Comparison of ENCODE assay signal across 8 cellular contexts in the genomic region with DNA sequence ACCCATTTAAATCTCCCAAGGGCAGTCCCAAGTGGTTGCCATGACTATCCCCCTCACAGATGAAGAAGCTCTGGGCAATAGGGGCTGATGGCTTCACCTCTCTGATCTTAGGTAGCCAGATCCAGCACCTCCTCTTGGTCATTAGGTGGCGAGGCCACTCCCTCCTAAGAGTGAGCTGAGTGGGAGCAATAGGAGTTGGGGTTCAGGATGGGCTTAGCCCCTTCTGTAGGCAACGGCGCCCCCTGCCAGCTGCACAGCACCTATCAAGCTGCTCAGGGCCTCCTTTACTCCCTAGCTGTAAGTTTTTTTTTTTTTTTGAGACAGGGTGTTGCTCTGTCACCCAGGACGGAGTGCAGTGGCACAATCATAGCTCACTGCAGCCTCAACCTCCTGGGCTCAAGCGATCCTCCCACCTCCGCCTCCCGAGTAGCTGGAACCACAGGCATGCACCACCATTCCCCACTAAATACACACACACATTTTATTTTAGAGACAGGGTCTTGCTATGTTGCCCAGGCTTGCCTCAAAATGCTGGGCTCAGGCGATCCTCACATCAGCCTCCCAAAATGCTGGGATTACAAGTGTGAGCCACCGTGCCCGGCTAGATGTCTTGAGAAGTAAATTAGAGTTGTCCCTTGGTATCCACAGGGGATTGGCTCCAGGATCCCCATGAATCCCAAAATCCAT. TPM values are rescaled to one million over a fixed set of nuclear protein-coding genes. Genes with fewer than 3 reads are reported as not detected.
DNase-seq lines count a peak whose midpoint lies in the region; ATAC-seq and TF ChIP-seq lines count a peak whose summit lies in the region.

No MANE protein-coding gene starts in this region.

- H3K27me3 ChIP-seq in heart left ventricle = peaks cover 0 to 24% (median 0%) of the 10 kb centered on the region in 9 donors
- H3K27me3 ChIP-seq in esophagus squamous epithelium = peaks cover 0 to 21% (median 0%) of the 10 kb centered on the region in 4 donors
- H3K27me3 ChIP-seq in thyroid gland = no peaks in the 10 kb centered on the region

- peaks cover 4 to 62% (median 37%) of the 10 kb centered on the region in 12 donors for H3K4me1 ChIP-seq in heart left ventricle
- peaks cover 35 to 97% (median 41%) of the 10 kb centered on the region in 3 donors for H3K4me1 ChIP-seq in esophagus squamous epithelium
- peaks cover 31 to 54% of the 10 kb centered on the region in 2 donors for H3K4me1 ChIP-seq in thyroid gland

- TF ChIP-seq CTCF in heart left ventricle (IDR thresholded peaks at IDR 0.05) = peak in 10 of 12 donors; percentile 15 to 57 (median 36)
- TF ChIP-seq CTCF in esophagus squamous epithelium (IDR thresholded peaks at IDR 0.05) = peak in 5 of 6 experiments; percentile 14 to 55 (median 29)
- peak in 4 of 6 experiments; percentile 25 to 54 (median 42) for TF ChIP-seq CTCF in thyroid gland (IDR thresholded peaks at IDR 0.05)

- no peak for TF ChIP-seq POLR2A in heart left ventricle (IDR thresholded peaks at IDR 0.05)
- TF ChIP-seq POLR2A in esophagus squamous epithelium (IDR thresholded peaks at IDR 0.05) = no peak
- no peak for TF ChIP-seq POLR2A in thyroid gland (IDR thresholded peaks at IDR 0.05)

- 71 to 74% (median 72%) methylated on average over 10 of the region's 10 CpGs for WGBS in heart left ventricle, 4 donors
- 77 to 79% methylated on average over 10 of the region's 10 CpGs for WGBS in esophagus squamous epithelium, 2 donors
- WGBS in thyroid gland, 2 donors = 70 to 81% methylated on average over 10 of the region's 10 CpGs

- ATAC-seq in heart left ventricle = no peak
- ATAC-seq in SK-N-SH treated with all-trans-retinoic acid at 6 μM for 48 hours = peak; percentile 44

- H3K9me3 ChIP-seq in heart left ventricle (no peaks in the 10 kb centered on the region), esophagus squamous epithelium (no peaks in the 10 kb centered on the region), thyroid gland (no peaks in the 10 kb centered on the region)

- H3K36me3 ChIP-seq in heart left ventricle = peaks cover 0 to 25% (median 10%) of the 10 kb centered on the region in 9 donors
- peaks cover 0 to 19% (median 0%) of the 10 kb centered on the region in 3 donors for H3K36me3 ChIP-seq in esophagus squamous epithelium
- H3K36me3 ChIP-seq in thyroid gland = no peaks in the 10 kb centered on the region

- intact Hi-C loops in heart left ventricle (cut with DNase I) = loop anchor here in 1 of 10 donors (1.0 kb wide), 1 partner anchor 32 kb away; no protein-coding TSS in a partner anchor
- intact Hi-C loops in cardiac septum (cut with DNase I) = no loop called here
- intact Hi-C loops in esophagus squamous epithelium (cut with DNase I) = no loop called here
- intact Hi-C loops in thyroid gland (cut with DNase I) = loop anchor here (2.0 kb wide), 1 partner anchor 34 kb away; no protein-coding TSS in a partner anchor

- H3K27ac ChIP-seq in heart left ventricle (peak overlapping the region in 11 of 12 donors; percentile 41 to 99 (median 92)), esophagus squamous epithelium (peak overlapping the region; percentile 9 to 90 (median 47)), thyroid gland (peak overlapping the region in 2 of 3 donors; percentile 29 to 91)

- H3K4me3 ChIP-seq in heart left ventricle = no peak overlapping the region
- no peak overlapping the region for H3K4me3 ChIP-seq in esophagus squamous epithelium
- no peak overlapping the region for H3K4me3 ChIP-seq in thyroid gland (replicated peaks in 1 of 3)

- no peak for DNase-seq in heart left ventricle
- no peak for DNase-seq in cardiac septum (ENCODE audit: low spot score)
- no peak for DNase-seq in esophagus squamous epithelium (lab: John Stamatoyannopoulos, UW)
- peak; percentile 39 to 51 for DNase-seq in thyroid gland
- no peak for DNase-seq in NCI-H510A (lab: John Stamatoyannopoulos, UW)
- DNase-seq in stimulated activated naive CD4-positive, alpha-beta T cell treated with Interleukin-2 at 50 U/mL for 16 hours (lab: John Stamatoyannopoulos, UW) = no peak
- DNase-seq in NCI-H1105 treated with DMSO at 0.1 percent for 48 hours (lab: John Stamatoyannopoulos, UW) = no peak

TF ChIP-seq in SK-N-SH treated with all-trans-retinoic acid at 6 μM for 48 hours, 23 proteins besides CTCF, POLR2A, EP300 and RAD21 (continues in another document):
- TF ChIP-seq ZNF8 (CRISPR knock-in tag; IDR thresholded peaks at IDR 0.05) = no peak
- TF ChIP-seq ESRRG (CRISPR knock-in tag; IDR thresholded peaks at IDR 0.05) = no peak
- TF ChIP-seq ISL1 (CRISPR knock-in tag; IDR thresholded peaks at IDR 0.05) = no peak
- no peak for TF ChIP-seq ZC3H10 (CRISPR knock-in tag; IDR thresholded peaks at IDR 0.05)
- no peak for TF ChIP-seq TOX (CRISPR knock-in tag; IDR thresholded peaks at IDR 0.05; ENCODE audit: borderline replicate concordance)
- TF ChIP-seq CREB5 (CRISPR knock-in tag; IDR thresholded peaks at IDR 0.05; ENCODE audit: low read depth) = no peak
- TF ChIP-seq, protein P1, sequence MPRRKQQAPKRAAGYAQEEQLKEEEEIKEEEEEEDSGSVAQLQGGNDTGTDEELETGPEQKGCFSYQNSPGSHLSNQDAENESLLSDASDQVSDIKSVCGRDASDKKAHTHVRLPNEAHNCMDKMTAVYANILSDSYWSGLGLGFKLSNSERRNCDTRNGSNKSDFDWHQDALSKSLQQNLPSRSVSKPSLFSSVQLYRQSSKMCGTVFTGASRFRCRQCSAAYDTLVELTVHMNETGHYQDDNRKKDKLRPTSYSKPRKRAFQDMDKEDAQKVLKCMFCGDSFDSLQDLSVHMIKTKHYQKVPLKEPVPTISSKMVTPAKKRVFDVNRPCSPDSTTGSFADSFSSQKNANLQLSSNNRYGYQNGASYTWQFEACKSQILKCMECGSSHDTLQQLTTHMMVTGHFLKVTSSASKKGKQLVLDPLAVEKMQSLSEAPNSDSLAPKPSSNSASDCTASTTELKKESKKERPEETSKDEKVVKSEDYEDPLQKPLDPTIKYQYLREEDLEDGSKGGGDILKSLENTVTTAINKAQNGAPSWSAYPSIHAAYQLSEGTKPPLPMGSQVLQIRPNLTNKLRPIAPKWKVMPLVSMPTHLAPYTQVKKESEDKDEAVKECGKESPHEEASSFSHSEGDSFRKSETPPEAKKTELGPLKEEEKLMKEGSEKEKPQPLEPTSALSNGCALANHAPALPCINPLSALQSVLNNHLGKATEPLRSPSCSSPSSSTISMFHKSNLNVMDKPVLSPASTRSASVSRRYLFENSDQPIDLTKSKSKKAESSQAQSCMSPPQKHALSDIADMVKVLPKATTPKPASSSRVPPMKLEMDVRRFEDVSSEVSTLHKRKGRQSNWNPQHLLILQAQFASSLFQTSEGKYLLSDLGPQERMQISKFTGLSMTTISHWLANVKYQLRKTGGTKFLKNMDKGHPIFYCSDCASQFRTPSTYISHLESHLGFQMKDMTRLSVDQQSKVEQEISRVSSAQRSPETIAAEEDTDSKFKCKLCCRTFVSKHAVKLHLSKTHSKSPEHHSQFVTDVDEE (CRISPR knock-in tag; IDR thresholded peaks at IDR 0.05) = no peak
- no peak for TF ChIP-seq SNAI2 (CRISPR knock-in tag; IDR thresholded peaks at IDR 0.05)
- no peak for TF ChIP-seq CSRNP3 (CRISPR knock-in tag; IDR thresholded peaks at IDR 0.05)

RNA-seq across cellular contexts. Expression of gene RRAD, which starts 3.5 kb away (rescaled TPM):
- total RNA-seq in heart left ventricle (100 to 1,000 TPM in 7 of 9 donors, 10 to 100 TPM in 2; 57.5 to 298 (median 143) TPM), cardiac septum (245 TPM), esophagus squamous epithelium (100 to 1,000 TPM in 2 of 4 donors, 10 to 100 TPM in 2; 68.7 to 208 (median 129) TPM), thyroid gland (10 to 100 TPM in 3 of 4 donors, 1 to 10 TPM in 1; 6.1 to 15.6 (median 10.9) TPM)
- polyA plus RNA-seq in heart left ventricle = 100 to 1,000 TPM; 152 to 277 TPM

RNA-seq across cellular contexts. Expression of gene CIAO2B, which starts 5.4 kb away (rescaled TPM):
- total RNA-seq in heart left ventricle = 100 to 1,000 TPM; 103 to 188 (median 110) TPM
- polyA plus RNA-seq in heart left ventricle = 100 to 1,000 TPM; 265 to 669 TPM
- total RNA-seq in cardiac septum = 118 TPM
- total RNA-seq in esophagus squamous epithelium = 100 to 1,000 TPM; 112 to 153 (median 126) TPM
- total RNA-seq in thyroid gland = 100 to 1,000 TPM in 1 of 4 donors, 10 to 100 TPM in 3; 29.4 to 113 (median 48.3) TPM

RNA-seq across cellular contexts. Expression of gene CES2, which starts 6.5 kb away (rescaled TPM):
- total RNA-seq in heart left ventricle (100 to 1,000 TPM in 4 of 9 donors, 10 to 100 TPM in 5; 56.0 to 157 (median 78.8) TPM), cardiac septum (64.0 TPM), esophagus squamous epithelium (100 to 1,000 TPM; 120 to 250 (median 170) TPM), thyroid gland (10 to 100 TPM; 49.7 to 69.4 (median 53.6) TPM)
- polyA plus RNA-seq in heart left ventricle = 100 to 1,000 TPM in 1 of 2 donors, 10 to 100 TPM in 1; 40.9 to 125 TPM

RNA-seq across cellular contexts. Expression of gene CDH16, which starts 10.2 kb away (rescaled TPM):
- under 1 TPM in 4 of 9 donors, not detected in 5; 0.13 to 0.44 (median 0.17) TPM for total RNA-seq in heart left ventricle
- 1 to 10 TPM in 1 of 2 donors, under 1 TPM in 1; 0.08 to 1.6 TPM for polyA plus RNA-seq in heart left ventricle
- total RNA-seq in cardiac septum = 0.35 TPM
- 1 to 10 TPM; 1.9 to 6.3 (median 4.1) TPM for total RNA-seq in esophagus squamous epithelium
- 100 to 1,000 TPM in 3 of 4 donors, 10 to 100 TPM in 1; 43.1 to 166 (median 134) TPM for total RNA-seq in thyroid gland

RNA-seq across cellular contexts. Expression of gene CES3, which starts 32.2 kb away (rescaled TPM):
- 1 to 10 TPM in 3 of 9 donors, under 1 TPM in 6; 0.51 to 1.7 (median 0.88) TPM for total RNA-seq in heart left ventricle
- 1 to 10 TPM in 1 of 2 donors, under 1 TPM in 1; 0.08 to 1.1 TPM for polyA plus RNA-seq in heart left ventricle
- 0.62 TPM for total RNA-seq in cardiac septum
- 1 to 10 TPM; 1.5 to 7.1 (median 3.6) TPM for total RNA-seq in esophagus squamous epithelium
- total RNA-seq in thyroid gland = 1 to 10 TPM in 1 of 4 donors, under 1 TPM in 2, not detected in 1; 0.13 to 1.3 (median 0.22) TPM

Comparison
In these comparisons a context has a peak if more than half of its experiments do, and no peak if none do; other contexts are left out.
1. DNase-seq: peak in thyroid gland (2 of 2); none in heart left ventricle (0 of 5), cardiac septum (single experiment), esophagus squamous epithelium (single experiment), NCI-H510A (single experiment), stimulated activated naive CD4-positive, alpha-beta T cell treated with Interleukin-2 at 50 U/mL for 16 hours (single experiment) and NCI-H1105 treated with DMSO at 0.1 percent for 48 hours (single experiment).
2. Peak in every context shown above with its lines, with median percentiles within 50 percentile points of each other: H3K27ac ChIP-seq and CTCF ChIP-seq.